Comparison of ENCODE assay signal across 23 cellular contexts in genomic region chr20:54321688-54322087, GRCh38.
"Had no signal": no experiment of that assay in that cellular context is flagged by ENCODE, and none has a peak within 500 bp of the region (broad histone marks: within the 10 kb centered on the region; RNA-seq: fewer than 3 reads in every experiment).

No MANE protein-coding gene starts in this region.

- H3K4me1 Mint-ChIP-seq: activated CD4-positive, alpha-beta memory T cell treated with anti-CD3 and anti-CD28 coated beads, Interleukin-2, amount 10 ng/mL, durations not matched to agents 7 days and 5 days; activated CD8-positive, alpha-beta memory T cell treated with anti-CD3 and anti-CD28 coated beads, Interleukin-2, amount 10 ng/mL, durations not matched to agents 7 days and 5 days; activated T-helper 17 cell treated with anti-CD3 and anti-CD28 coated beads, Interleukin-2, amount 50 U/mL, for 72 hours; natural killer cell had no signal

- H3K4me3 Mint-ChIP-seq: activated CD4-positive, alpha-beta memory T cell treated with anti-CD3 and anti-CD28 coated beads, Interleukin-2, amount 10 ng/mL, durations not matched to agents 7 days and 5 days; activated CD8-positive, alpha-beta memory T cell treated with anti-CD3 and anti-CD28 coated beads, Interleukin-2, amount 10 ng/mL, durations not matched to agents 7 days and 5 days; activated T-helper 17 cell treated with anti-CD3 and anti-CD28 coated beads, Interleukin-2, amount 50 U/mL, for 72 hours; natural killer cell; T-helper 2 cell treated with Interferon-gamma antibody and Interleukin-4, amounts not matched to agents 5 μg/mL and 100 μg/mL, for 36 hours had no signal

- H3K27ac Mint-ChIP-seq: activated CD4-positive, alpha-beta memory T cell treated with anti-CD3 and anti-CD28 coated beads, Interleukin-2, amount 10 ng/mL, durations not matched to agents 7 days and 5 days; activated CD8-positive, alpha-beta memory T cell treated with anti-CD3 and anti-CD28 coated beads, Interleukin-2, amount 10 ng/mL, durations not matched to agents 7 days and 5 days; activated T-helper 17 cell treated with anti-CD3 and anti-CD28 coated beads, Interleukin-2, amount 50 U/mL, for 72 hours; natural killer cell; T-helper 2 cell treated with Interferon-gamma antibody and Interleukin-4, amounts not matched to agents 5 μg/mL and 100 μg/mL, for 36 hours had no signal

- H3K27me3 Mint-ChIP-seq: activated CD4-positive, alpha-beta memory T cell treated with anti-CD3 and anti-CD28 coated beads, Interleukin-2, amount 10 ng/mL, durations not matched to agents 7 days and 5 days; activated CD8-positive, alpha-beta memory T cell treated with anti-CD3 and anti-CD28 coated beads, Interleukin-2, amount 10 ng/mL, durations not matched to agents 7 days and 5 days had no signal

- H3K36me3 Mint-ChIP-seq: activated CD8-positive, alpha-beta memory T cell treated with anti-CD3 and anti-CD28 coated beads, Interleukin-2, amount 10 ng/mL, durations not matched to agents 7 days and 5 days; natural killer cell had no signal

- ATAC-seq: activated CD8-positive, alpha-beta memory T cell treated with anti-CD3 and anti-CD28 coated beads, Interleukin-2, amount 10 ng/mL, durations not matched to agents 7 days and 5 days; activated T-helper 17 cell treated with anti-CD3 and anti-CD28 coated beads, Interleukin-2, amount 50 U/mL, for 72 hours; heart right ventricle; left lobe of liver; lower lobe of right lung; natural killer cell; right cardiac atrium; upper lobe of right lung had no signal

- DNase-seq: activated CD4-positive, alpha-beta memory T cell treated with anti-CD3 and anti-CD28 coated beads, Interleukin-2, amount 10 ng/mL, durations not matched to agents 7 days and 5 days; activated CD4-positive, alpha-beta T cell treated with anti-CD3 and anti-CD28 coated beads for 4 hours; activated CD4-positive, CD25-positive, alpha-beta regulatory T cell; activated CD8-positive, alpha-beta memory T cell treated with anti-CD3 and anti-CD28 coated beads, Interleukin-2, amount 10 ng/mL, durations not matched to agents 7 days and 5 days; activated gamma-delta T cell treated with Interleukin-2 at 50 U/mL for 16 hours; amygdala; central memory CD4-positive, alpha-beta T cell; dermis blood vessel endothelial cell; effector CD4-positive, alpha-beta T cell; foreskin melanocyte; heart right ventricle; lower lobe of right lung; mesenchymal stem cell; natural killer cell; right cardiac atrium; stimulated activated CD4-positive, alpha-beta T cell treated with anti-CD3 and anti-CD28 coated beads, Interleukin-2, amount 100 ng/mL, for 48 hours; stomach; T-helper 1 cell; thyroid gland; upper lobe of right lung had no signal

- H3K9me3 Mint-ChIP-seq: activated CD4-positive, alpha-beta memory T cell treated with anti-CD3 and anti-CD28 coated beads, Interleukin-2, amount 10 ng/mL, durations not matched to agents 7 days and 5 days; activated T-helper 17 cell treated with anti-CD3 and anti-CD28 coated beads, Interleukin-2, amount 50 U/mL, for 72 hours; natural killer cell; T-helper 2 cell treated with Interferon-gamma antibody and Interleukin-4, amounts not matched to agents 5 μg/mL and 100 μg/mL, for 36 hours had no signal
